Comparison of ENCODE assay signal across 8 cellular contexts in the genomic region with DNA sequence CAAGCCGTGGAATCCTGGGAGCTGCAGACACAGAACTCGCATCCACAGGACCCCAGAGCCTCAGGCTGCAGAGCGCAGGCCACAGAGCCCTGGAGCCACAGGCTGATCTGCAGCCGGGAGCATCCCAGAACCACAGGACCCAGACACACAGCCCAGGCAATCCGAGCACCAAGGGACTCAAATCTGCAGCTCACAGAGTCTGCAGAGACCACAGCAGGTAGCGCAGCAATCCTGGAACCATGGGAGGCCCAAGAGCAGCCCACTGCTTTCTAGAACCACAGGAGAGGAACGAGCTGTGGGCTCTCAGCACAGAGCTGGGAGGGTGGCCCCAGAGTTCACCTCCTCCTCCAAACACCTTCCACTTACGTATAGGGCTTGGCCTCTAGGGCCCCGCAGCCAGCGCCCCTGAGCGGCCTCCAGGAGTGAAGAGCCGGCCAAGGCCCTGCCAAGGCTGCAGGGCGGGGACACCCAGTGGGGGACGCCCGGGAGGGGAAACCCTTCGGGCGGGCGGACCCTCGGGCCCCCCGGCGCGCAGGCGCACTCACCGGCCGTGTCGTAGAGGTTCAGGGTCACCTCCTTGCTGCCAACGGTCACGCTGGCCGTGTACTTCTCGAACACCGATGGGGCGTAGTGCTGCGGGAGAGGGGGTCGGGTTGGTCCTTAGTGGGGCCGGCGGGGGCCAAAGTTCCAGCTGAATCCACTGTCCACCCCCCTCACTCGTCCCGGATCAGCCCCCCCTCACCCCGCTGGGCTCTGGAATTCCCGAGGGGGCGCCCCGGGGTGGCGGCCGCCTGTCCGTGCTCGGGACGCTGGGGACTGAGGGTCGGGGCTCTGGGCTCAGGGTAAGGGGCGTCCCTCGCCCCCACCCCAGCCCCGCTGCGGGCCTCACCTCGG. TPM values are rescaled to one million over a fixed set of nuclear protein-coding genes. Genes with fewer than 3 reads are reported as not detected.
A peak's percentile ranks its signal among the peaks of the same experiment; 100 is the strongest.
DNase-seq lines count a peak whose midpoint lies in the region; ATAC-seq and TF ChIP-seq lines count a peak whose summit lies in the region.

No MANE protein-coding gene starts in this region.

- DNase-seq in KBM-7 = peak; percentile 58
- DNase-seq in activated effector memory CD4-positive, alpha-beta T cell treated with Interleukin-2 at 50 U/mL for 16 hours = peak; percentile 48
- DNase-seq in left ventricle myocardium inferior = peak; percentile 54
- peak; percentile 29 for DNase-seq in smooth muscle cell (lab: John Stamatoyannopoulos, UW; ENCODE audit: unreplicated experiment)
- no peak for DNase-seq in SHP77 treated with DMSO at 0.1 percent for 48 hours (lab: John Stamatoyannopoulos, UW)
- no peak for DNase-seq in HuH-7 (ENCODE audit: low spot score)

- peak overlapping the region; percentile 80 to 100 (median 88) for H3K9ac ChIP-seq in BLaER1 treated with 17β-estradiol and CSF1 and Interleukin-3, amounts not matched to agents 10 nM and 100 nM
- H3K9ac ChIP-seq in smooth muscle cell (ENCODE audit: low read depth) = peak overlapping the region; percentile 69

- H3K27me3 ChIP-seq in BLaER1 treated with 17β-estradiol and CSF1 and Interleukin-3, amounts not matched to agents 10 nM and 100 nM = no peaks in the 10 kb centered on the region
- no peaks in the 10 kb centered on the region for H3K27me3 ChIP-seq in left ventricle myocardium inferior (ENCODE audit: low read depth)
- H3K27me3 ChIP-seq in smooth muscle cell (ENCODE audit: low read depth) = no peaks in the 10 kb centered on the region

- in situ Hi-C loops in KBM-7 (cut with MboI; ENCODE audit: low pct_unique_long_range_greater_than_20kb, low sequenced_read_pairs) = no loop called here

- H3F3A ChIP-seq in smooth muscle cell (ENCODE audit: low read depth) = peaks cover 20% of the 10 kb centered on the region

- 28% methylated on average over 26 of the region's 53 CpGs for WGBS in smooth muscle cell (ENCODE audit: low lambda C conversion rate)

- peak overlapping the region; percentile 67 to 99 (median 93) for H3K27ac ChIP-seq in BLaER1 treated with 17β-estradiol and CSF1 and Interleukin-3, amounts not matched to agents 10 nM and 100 nM
- H3K27ac ChIP-seq in left ventricle myocardium inferior (replicated peaks) (peak overlapping the region; percentile 100), smooth muscle cell (ENCODE audit: low read depth) (peak overlapping the region; percentile 21)

- H3K9me3 ChIP-seq in BLaER1 treated with 17β-estradiol and CSF1 and Interleukin-3, amounts not matched to agents 10 nM and 100 nM (replicated peaks in 1 of 11) = no peaks in the 10 kb centered on the region
- no peaks in the 10 kb centered on the region for H3K9me3 ChIP-seq in left ventricle myocardium inferior (replicated peaks)
- no peaks in the 10 kb centered on the region for H3K9me3 ChIP-seq in smooth muscle cell (replicated peaks; ENCODE audit: low read depth)

- H3K36me3 ChIP-seq in BLaER1 treated with 17β-estradiol and CSF1 and Interleukin-3, amounts not matched to agents 10 nM and 100 nM = peaks cover 12 to 27% (median 24%) of the 10 kb centered on the region in 11 experiments; a peak in 18 of 22 replicates
- H3K36me3 ChIP-seq in left ventricle myocardium inferior (peaks cover 9% of the 10 kb centered on the region), smooth muscle cell (ENCODE audit: low read depth) (no peaks in the 10 kb centered on the region)

- peak overlapping the region; percentile 72 to 93 (median 84) for H3K4me3 ChIP-seq in BLaER1 treated with 17β-estradiol and CSF1 and Interleukin-3, amounts not matched to agents 10 nM and 100 nM
- peak overlapping the region; percentile 75 for H3K4me3 ChIP-seq in left ventricle myocardium inferior
- H3K4me3 ChIP-seq in smooth muscle cell = peak overlapping the region; percentile 68

- H3K79me2 ChIP-seq in smooth muscle cell (ENCODE audit: low read depth) = peaks cover 13% of the 10 kb centered on the region

- peaks cover 83 to 100% (median 90%) of the 10 kb centered on the region in 10 experiments for H3K4me1 ChIP-seq in BLaER1 treated with 17β-estradiol and CSF1 and Interleukin-3, amounts not matched to agents 10 nM and 100 nM
- peaks cover 93% of the 10 kb centered on the region for H3K4me1 ChIP-seq in left ventricle myocardium inferior
- H3K4me1 ChIP-seq in smooth muscle cell (ENCODE audit: low read depth) = peaks cover 13% of the 10 kb centered on the region

- TF ChIP-seq CTCF in left ventricle myocardium inferior (IDR thresholded peaks at IDR 0.05; ENCODE audit: borderline replicate concordance) (no peak), smooth muscle cell (IDR thresholded peaks at IDR 0.05; ENCODE audit: borderline replicate concordance, insufficient read depth, poor library complexity, severe bottlenecking) (no peak)

- no peak for ATAC-seq in HG03342 (IDR thresholded peaks at IDR 0.05; ENCODE audit: unreplicated experiment)

- H2AFZ ChIP-seq in smooth muscle cell (ENCODE audit: low read depth) = peak overlapping the region; percentile 19

- peaks cover 27 to 48% (median 34%) of the 10 kb centered on the region in 11 experiments for H4K20me1 ChIP-seq in BLaER1 treated with 17β-estradiol and CSF1 and Interleukin-3, amounts not matched to agents 10 nM and 100 nM
- peaks cover 54% of the 10 kb centered on the region for H4K20me1 ChIP-seq in smooth muscle cell (ENCODE audit: low read depth)

- intact Hi-C loops in left ventricle myocardium inferior (cut with micrococcal nuclease) = loop anchor here (5.0 kb wide), 1 partner anchor 96 kb away; no protein-coding TSS in a partner anchor

- H3K4me2 ChIP-seq in BLaER1 treated with 17β-estradiol and CSF1 and Interleukin-3, amounts not matched to agents 10 nM and 100 nM = peak overlapping the region; percentile 82 to 100 (median 95)
- H3K4me2 ChIP-seq in smooth muscle cell = peak overlapping the region; percentile 98

RNA-seq across cellular contexts. Expression of gene RHOF, which starts 0.6 kb away (rescaled TPM):
- total RNA-seq in left ventricle myocardium inferior = 44.3 TPM
- 12.7 and 25.9 TPM in 2 replicates for total RNA-seq in smooth muscle cell
- 13.8 and 15.3 TPM in 2 replicates for polyA plus RNA-seq in smooth muscle cell

RNA-seq across cellular contexts. Expression of gene SETD1B, which starts 11.0 kb away (rescaled TPM):
- total RNA-seq in left ventricle myocardium inferior (7.9 TPM), smooth muscle cell (2.7 and 4.2 TPM in 2 replicates)
- 1.9 and 2.9 TPM in 2 replicates for polyA plus RNA-seq in smooth muscle cell

Comparison
In these comparisons a context has a peak if more than half of its experiments do, and no peak if none do; other contexts are left out.
1. H3K27ac ChIP-seq: peak in every context shown above with its lines; median percentile 100 in left ventricle myocardium inferior; 93 in BLaER1 treated with 17β-estradiol and CSF1 and Interleukin-3, amounts not matched to agents 10 nM and 100 nM; 21 in smooth muscle cell.
2. DNase-seq: peak in KBM-7 (single experiment), activated effector memory CD4-positive, alpha-beta T cell treated with Interleukin-2 at 50 U/mL for 16 hours (single experiment), left ventricle myocardium inferior (single experiment) and smooth muscle cell (single experiment); none in SHP77 treated with DMSO at 0.1 percent for 48 hours (single experiment) and HuH-7 (single experiment).
3. Peak in every context shown above with its lines, with median percentiles within 50 percentile points of each other: H3K4me3 ChIP-seq.